Comparison of ENCODE assay signal across 15 cellular contexts in genomic region chr6:54892831-54893230, GRCh38. TPM values are rescaled to one million over a fixed set of nuclear protein-coding genes. Genes with fewer than 3 reads are reported as not detected.
DNase-seq lines count a peak whose midpoint lies in the region; TF ChIP-seq lines count a peak whose summit lies in the region.
"Had no signal": no experiment of that assay in that cellular context is flagged by ENCODE, and none has a peak within 500 bp of the region (broad histone marks: within the 10 kb centered on the region; RNA-seq: fewer than 3 reads in every experiment).

No MANE protein-coding gene starts in this region.

- no peaks in the 10 kb centered on the region for H4K20me1 ChIP-seq in osteoblast (ENCODE audit: insufficient read depth, low read length)

- peak overlapping the region; percentile 3 for H3K27ac ChIP-seq in osteoblast (ENCODE audit: low read depth, low read length)

- TF ChIP-seq CTCF in epithelial cell of proximal tubule (conservative IDR thresholded peaks at IDR 0.05; ENCODE audit: low read depth, low read length) (no peak), osteoblast (IDR thresholded peaks at IDR 0.05; ENCODE audit: extremely low read depth, low read depth, low read length) (no peak)

- H3K79me2 ChIP-seq in osteoblast (ENCODE audit: insufficient read depth, low read length) = no peaks in the 10 kb centered on the region

- H2AFZ ChIP-seq in osteoblast (ENCODE audit: low read length) = no peak overlapping the region

- H3K27me3 ChIP-seq in osteoblast (ENCODE audit: insufficient read depth, low read length) = no peaks in the 10 kb centered on the region

- peaks cover 3% of the 10 kb centered on the region for H3K4me1 ChIP-seq in osteoblast (ENCODE audit: insufficient read depth, low read length)

- H3K9me3 ChIP-seq in osteoblast (ENCODE audit: low read depth, low read length) = no peaks in the 10 kb centered on the region

- no peak overlapping the region for H3K4me3 ChIP-seq in epithelial cell of proximal tubule (ENCODE audit: low read depth, low read length)
- H3K4me3 ChIP-seq in osteoblast (ENCODE audit: insufficient read depth, low read length) = no peak overlapping the region

- DNase-seq in GM04503 (ENCODE audit: low read depth) (peak; percentile 47), OCI-M1 (lab: John Stamatoyannopoulos, UW) (peak; percentile 26), epithelial cell of proximal tubule (ENCODE audit: low read depth) (peak; percentile 79), osteoblast (ENCODE audit: insufficient read length, low spot score, missing footprints) (peak; percentile 68), SW480 (ENCODE audit: low spot score) (no peak), NCI-H1930 (lab: John Stamatoyannopoulos, UW) (no peak)
- no peak for DNase-seq in effector CD4-positive, alpha-beta T cell
- no peak for DNase-seq in stimulated activated CD4-positive, alpha-beta T cell treated with anti-CD3 and anti-CD28 coated beads, Interleukin-2, amount 100 ng/mL, for 48 hours
- DNase-seq: activated naive CD4-positive, alpha-beta T cell treated with anti-CD3 and anti-CD28 coated beads for 36 hours; dermis blood vessel endothelial cell; H9; hippocampal formation; NCI-H2029 treated with DMSO at 0.1 percent for 48 hours; substantia nigra had no signal

- H3K4me2 ChIP-seq in osteoblast (ENCODE audit: insufficient read depth, low read length) = no peak overlapping the region

- H3K36me3 ChIP-seq in osteoblast (ENCODE audit: insufficient read depth, low read length) = no peaks in the 10 kb centered on the region

RNA-seq across cellular contexts. Expression of gene FAM83B, which starts 46.3 kb away (rescaled TPM):
- total RNA-seq in epithelial cell of proximal tubule (18.1 and 19.8 TPM in 2 replicates), osteoblast (under 0.01 TPM in 1 of 2 replicates, not detected in the other)
- total RNA-seq: activated naive CD4-positive, alpha-beta T cell treated with anti-CD3 and anti-CD28 coated beads for 36 hours; dermis blood vessel endothelial cell; pulmonary artery endothelial cell had no signal

Comparison
In these comparisons a context has a peak if more than half of its experiments do, and no peak if none do; other contexts are left out.
1. DNase-seq: peak in GM04503 (single experiment), OCI-M1 (single experiment), epithelial cell of proximal tubule (single experiment) and osteoblast (single experiment); none in SW480 (single experiment), effector CD4-positive, alpha-beta T cell (single experiment), NCI-H1930 (0 of 2) and stimulated activated CD4-positive, alpha-beta T cell treated with anti-CD3 and anti-CD28 coated beads, Interleukin-2, amount 100 ng/mL, for 48 hours (0 of 2).
2. RNA of gene FAM83B, which starts 46.3 kb away (total RNA-seq): 18.1 to 19.8 TPM in epithelial cell of proximal tubule; under 0.01 TPM in osteoblast; every median in the first group is over 10 times any median in the second.